27 cellular contexts compared by ENCODE assay signal in the genomic region with DNA sequence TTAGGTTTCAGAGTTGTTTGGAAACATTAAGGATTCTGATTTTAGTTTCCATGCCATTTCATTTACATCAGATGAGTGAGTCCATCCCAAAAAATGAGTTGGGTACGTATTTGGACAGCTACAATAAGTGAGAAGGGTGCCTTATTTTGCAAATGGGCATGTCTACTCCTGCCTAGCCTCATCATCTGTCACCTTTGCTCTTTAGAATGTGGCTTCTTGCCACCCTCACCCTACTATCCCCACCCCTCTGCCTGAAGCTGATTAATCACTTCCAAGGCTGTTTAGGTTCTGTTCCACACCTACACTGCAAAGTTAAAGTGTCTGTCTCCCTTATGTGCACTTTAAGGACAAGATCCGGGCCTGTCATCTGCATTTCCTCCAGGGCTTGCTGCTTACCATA.
"Had no signal": no experiment of that assay in that cellular context is flagged by ENCODE, and none has a peak within 500 bp of the region (broad histone marks: within the 10 kb centered on the region; RNA-seq: fewer than 3 reads in every experiment).

No MANE protein-coding gene starts in this region.

- H3K4me1 Mint-ChIP-seq: naive B cell; natural killer cell; nephron progenitor cell; stimulated activated memory B cell treated with anti-CD40 and anti-IgM and Interleukin-4, amounts not matched to agents 10 μg/mL and 1 μg/mL and 100 μg/mL, for 72 hours; stimulated activated naive CD8-positive, alpha-beta T cell treated with anti-CD3 and anti-CD28 coated beads, Interleukin-15, amount 100 ng/mL, for 72 hours had no signal

- DNase-seq: islet precursor cell; kidney glomerular epithelial cell; left colon; left lung; lower lobe of right lung; mesendoderm; naive B cell; natural killer cell; nephron progenitor cell; ovary; right lobe of liver; stimulated activated CD4-positive, alpha-beta T cell treated with anti-CD3 and anti-CD28 coated beads, Interleukin-1b, Interleukin-23, amount 100 ng/mL, for 48 hours; stimulated activated CD4-positive, alpha-beta T cell treated with anti-CD3 and anti-CD28 coated beads, Interleukin-2, amount 100 ng/mL, for 48 hours; stimulated activated CD4-positive, alpha-beta T cell treated with anti-CD3 and anti-CD28 coated beads, Interleukin-4, amount 100 ng/mL, for 4 hours; stimulated activated CD8-positive, alpha-beta memory T cell treated with anti-CD3 and anti-CD28 coated beads, Interleukin-4, amount 100 ng/mL, for 48 hours; stimulated activated naive CD4-positive, alpha-beta T cell treated with Interleukin-2 at 50 U/mL for 16 hours; stimulated activated naive CD8-positive, alpha-beta T cell treated with anti-CD3 and anti-CD28 coated beads, Interleukin-15, amount 100 ng/mL, for 72 hours; substantia nigra; uterus had no signal

- H3K27me3 ChIP-seq: hepatocyte, left lung, ovary, right atrium auricular region, right lobe of liver, tibial nerve, uterus had no signal

- H3K27ac ChIP-seq: hepatocyte, left lung, lower lobe of right lung, ovary, right atrium auricular region, right lobe of liver, tibial nerve, uterus had no signal

- H3K9me3 ChIP-seq: left lung, ovary, right lobe of liver, uterus had no signal

- H3K36me3 Mint-ChIP-seq: mesothelial cell of epicardium; naive B cell; natural killer cell; stimulated activated memory B cell treated with anti-CD40 and anti-IgM and Interleukin-4, amounts not matched to agents 10 μg/mL and 1 μg/mL and 100 μg/mL, for 72 hours had no signal

- H3K9me3 Mint-ChIP-seq: stimulated activated naive CD8-positive, alpha-beta T cell treated with anti-CD3 and anti-CD28 coated beads, Interleukin-15, amount 100 ng/mL, for 72 hours had no signal

- H3K27me3 Mint-ChIP-seq: progenitor cell of endocrine pancreas; stimulated activated memory B cell treated with anti-CD40 and anti-IgM and Interleukin-4, amounts not matched to agents 10 μg/mL and 1 μg/mL and 100 μg/mL, for 72 hours; stimulated activated naive CD8-positive, alpha-beta T cell treated with anti-CD3 and anti-CD28 coated beads, Interleukin-15, amount 100 ng/mL, for 72 hours; type B pancreatic cell had no signal

- H3K4me1 ChIP-seq: left lung, lower lobe of right lung, right lobe of liver, tibial nerve, uterus had no signal

- H3K4me2 ChIP-seq: hepatocyte, smooth muscle cell had no signal

- H3K79me2 ChIP-seq: hepatocyte had no signal

- H2AFZ ChIP-seq: hepatocyte had no signal

- H3K27ac Mint-ChIP-seq: mesothelial cell of epicardium; natural killer cell; nephron progenitor cell; progenitor cell of endocrine pancreas; stimulated activated memory B cell treated with anti-CD40 and anti-IgM and Interleukin-4, amounts not matched to agents 10 μg/mL and 1 μg/mL and 100 μg/mL, for 72 hours; stimulated activated naive CD8-positive, alpha-beta T cell treated with anti-CD3 and anti-CD28 coated beads, Interleukin-15, amount 100 ng/mL, for 72 hours; type B pancreatic cell had no signal

- H3K4me3 Mint-ChIP-seq: mesothelial cell of epicardium; naive B cell; natural killer cell; nephron progenitor cell; stimulated activated memory B cell treated with anti-CD40 and anti-IgM and Interleukin-4, amounts not matched to agents 10 μg/mL and 1 μg/mL and 100 μg/mL, for 72 hours; stimulated activated naive CD8-positive, alpha-beta T cell treated with anti-CD3 and anti-CD28 coated beads, Interleukin-15, amount 100 ng/mL, for 72 hours; type B pancreatic cell had no signal

- H3K4me3 ChIP-seq: hepatocyte, left lung, lower lobe of right lung, ovary, right atrium auricular region, right lobe of liver, smooth muscle cell, tibial nerve, uterus had no signal

- H3K36me3 ChIP-seq: left lung, lower lobe of right lung, ovary, right atrium auricular region, right lobe of liver, uterus had no signal
